1 cellular context compared by ENCODE assay signal in the genomic region with DNA sequence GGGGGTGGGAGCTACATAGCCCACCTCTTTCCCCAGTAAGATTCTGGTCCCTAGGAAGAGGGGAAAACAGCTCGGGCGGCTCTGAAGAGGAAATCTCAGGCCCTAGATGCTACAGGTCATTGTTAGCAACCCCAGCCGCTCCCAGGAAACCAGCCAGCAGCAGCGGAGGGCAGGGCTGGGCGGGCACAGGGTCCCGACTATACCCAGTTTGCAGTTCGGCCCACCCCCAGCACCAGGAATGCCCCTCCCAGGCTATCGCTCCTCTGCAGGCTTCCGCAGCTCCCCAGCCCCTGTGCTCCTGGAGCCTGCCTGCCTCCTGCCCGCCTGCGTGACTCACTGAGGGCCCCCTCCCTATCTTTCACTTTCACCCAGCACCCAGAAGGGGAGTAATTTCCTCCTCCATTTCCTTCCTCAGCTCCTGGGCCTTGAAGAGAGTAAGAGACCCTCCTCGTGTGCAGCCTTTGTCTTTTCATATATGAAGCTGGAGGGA.
TF ChIP-seq lines count a peak whose summit lies in the region.

No MANE protein-coding gene starts in this region.

TF ChIP-seq in H1, 55 proteins besides CTCF, POLR2A, EP300 and RAD21:
- TF ChIP-seq JUND (IDR thresholded peaks at IDR 0.05; ENCODE audit: low read length) = peak; percentile 74; the same call in 1 of the 2 replicates
- TF ChIP-seq SIX5 (IDR thresholded peaks at IDR 0.05; ENCODE audit: low read depth, low read length) = no peak
